In the genomic region with DNA sequence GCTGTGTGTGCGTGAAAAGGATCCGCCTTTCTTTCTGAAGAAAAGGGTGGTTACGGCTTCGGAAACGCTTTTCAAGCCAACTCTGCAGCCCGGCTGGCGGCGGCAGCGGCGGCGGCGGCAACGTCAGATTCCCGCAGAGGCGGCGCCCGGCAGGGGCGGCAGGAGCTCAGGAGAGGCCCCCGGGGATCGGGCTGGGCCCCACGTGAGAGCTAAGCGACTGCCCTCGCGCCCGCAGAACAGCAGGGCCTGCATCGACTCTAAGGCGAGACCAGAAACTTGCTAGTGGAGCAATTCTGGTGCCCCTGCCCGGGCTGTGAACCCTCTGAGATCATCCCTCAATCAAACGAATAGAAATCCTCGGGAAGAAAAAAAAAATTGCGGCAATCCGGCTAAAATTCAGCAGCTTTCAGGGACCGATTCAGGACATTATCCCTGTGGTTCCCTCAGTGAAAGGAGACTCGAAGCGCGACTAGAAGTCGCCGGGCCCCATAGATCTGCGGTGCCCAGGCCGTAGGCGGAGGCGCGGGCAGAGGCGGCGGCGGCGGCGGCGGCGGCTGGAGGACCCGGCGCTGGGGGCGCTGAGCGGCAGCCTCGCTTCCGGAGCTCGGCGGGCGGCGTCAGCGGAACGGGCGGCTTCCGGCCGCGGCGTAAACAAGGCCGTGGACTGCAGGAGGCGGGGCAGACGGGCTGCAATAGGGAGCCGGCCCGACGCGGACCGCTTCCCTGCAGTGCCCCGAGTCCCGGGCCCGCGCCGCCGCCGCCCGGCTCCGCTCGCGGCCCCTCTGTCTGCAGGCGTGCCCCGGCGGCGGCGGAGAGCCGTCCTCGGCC, we compare ENCODE assay signal across 8 cellular contexts. TPM values are rescaled to one million over a fixed set of nuclear protein-coding genes. Genes with fewer than 3 reads are reported as not detected.
A peak's percentile ranks its signal among the peaks of the same experiment; 100 is the strongest.
DNase-seq lines count a peak whose midpoint lies in the region; ATAC-seq and TF ChIP-seq lines count a peak whose summit lies in the region.

KLHDC2 (plus strand) TSS at position 681 of the 828 bp plus-strand sequence. CDS start 316 bp downstream, outside the sequence.

- TF ChIP-seq CTCF in OCI-LY3 (IDR thresholded peaks at IDR 0.05; ENCODE audit: low read depth, low read length): peak; percentile 40; the same call in 1 of the 2 replicates
- no peak for TF ChIP-seq CTCF in epithelial cell of esophagus (IDR thresholded peaks at IDR 0.05; ENCODE audit: insufficient read depth, low read depth, low read length, missing control alignments)

- no peaks in the 10 kb centered on the region for H4K20me1 ChIP-seq in OCI-LY3 (ENCODE audit: insufficient read depth, low read length)

- peak within 1 kb of the TSS; percentile 97 for H3K4me2 ChIP-seq in OCI-LY3 (ENCODE audit: low read length)

- peaks cover 28% of the 10 kb centered on the region for H3K79me2 ChIP-seq in OCI-LY3 (ENCODE audit: low read length)

- no peaks in the 10 kb centered on the region for H3K36me3 ChIP-seq in OCI-LY3 (replicated peaks; ENCODE audit: low read depth, low read length)

- H3K9me3 ChIP-seq in OCI-LY3 (ENCODE audit: insufficient read depth, low read length): no peaks in the 10 kb centered on the region

- H3K4me3 ChIP-seq in OCI-LY3 (ENCODE audit: low read length) (peak within 1 kb of the TSS; percentile 83), epithelial cell of esophagus (ENCODE audit: low read length) (peak within 1 kb of the TSS; percentile 80)

- ATAC-seq in GM21526 (IDR thresholded peaks at IDR 0.05; ENCODE audit: low FRiP score, unreplicated experiment): peak; percentile 91

- DNase-seq in DMS153 (lab: John Stamatoyannopoulos, UW): peak; percentile 77
- DNase-seq in HuH-7 (ENCODE audit: low spot score): peak; percentile 46
- DNase-seq in activated T-cell treated with anti-CD3 and anti-CD28 coated beads for 1 hour (ENCODE audit: low read depth): peak; percentile 76
- DNase-seq in epithelial cell of esophagus (ENCODE audit: low read depth): peak; percentile 93
- DNase-seq in mucosa of gallbladder (ENCODE audit: low spot score): peak; percentile 91
- peak; percentile 83 for DNase-seq in stimulated activated CD8-positive, alpha-beta memory T cell treated with anti-CD3 and anti-CD28 coated beads, Interleukin-4, amount 100 ng/mL, for 24 hours (ENCODE audit: low read depth)

- peak within 1 kb of the TSS; percentile 85 for H3K27ac ChIP-seq in OCI-LY3 (ENCODE audit: low read length)

- peaks cover 10% of the 10 kb centered on the region for H3K4me1 ChIP-seq in OCI-LY3 (ENCODE audit: low read length)

- no peaks in the 10 kb centered on the region for H3K27me3 ChIP-seq in OCI-LY3 (ENCODE audit: low read depth, low read length)

- H2AFZ ChIP-seq in OCI-LY3 (ENCODE audit: low read depth, low read length): peak within 1 kb of the TSS; percentile 90

- peak within 1 kb of the TSS; percentile 88 for H3K9ac ChIP-seq in OCI-LY3 (ENCODE audit: low read length)

RNA-seq across cellular contexts. Expression of gene KLHDC2, which starts in this region (rescaled TPM):
- total RNA-seq in mucosa of gallbladder: 71.2 TPM

Comparison
In these comparisons a context has a peak if more than half of its experiments do, and no peak if none do; other contexts are left out.
1. Peak in every context shown above with its lines: DNase-seq, ATAC-seq, H3K4me3 ChIP-seq and H3K27ac ChIP-seq.